17 cellular contexts compared by ENCODE assay signal in the genomic region with DNA sequence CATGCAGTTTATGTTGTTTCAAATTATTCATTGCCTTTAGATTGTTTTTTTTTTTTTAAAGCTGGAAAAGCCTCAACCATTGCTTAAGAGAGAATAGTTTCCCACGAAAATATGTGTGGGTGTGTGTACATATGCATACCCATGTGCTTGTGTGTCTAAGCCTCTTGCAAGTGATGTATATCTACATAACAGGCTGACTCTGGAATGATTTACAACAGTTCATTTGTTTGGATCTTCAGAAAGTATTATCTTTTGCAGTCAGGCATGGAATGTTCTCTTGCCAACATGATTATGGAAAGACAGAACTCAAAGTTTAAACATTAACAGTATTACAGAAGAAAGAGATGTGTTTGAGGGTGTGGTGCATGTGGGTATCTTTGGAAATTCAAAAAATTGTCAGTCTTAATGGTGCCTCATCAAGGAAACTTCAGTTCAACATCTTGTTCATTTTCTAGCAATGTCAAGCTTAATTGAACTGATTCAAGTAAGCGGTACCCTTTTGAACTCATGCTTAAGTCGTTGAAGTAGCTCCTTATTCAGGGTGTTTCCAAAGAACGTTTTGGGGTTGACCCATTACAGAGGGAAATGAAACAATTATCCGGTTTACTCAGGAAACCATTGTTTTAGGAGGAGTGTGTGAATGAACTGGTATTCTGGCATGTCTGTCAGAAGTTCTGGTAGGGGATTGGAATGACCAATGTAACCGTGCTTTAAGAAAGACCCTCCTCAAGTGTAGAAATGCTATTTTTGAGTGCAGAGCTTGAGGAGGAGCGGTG.
DNase-seq lines count a peak whose midpoint lies in the region; ATAC-seq, FAIRE-seq and TF ChIP-seq lines count a peak whose summit lies in the region.
"Had no signal": no experiment of that assay in that cellular context is flagged by ENCODE, and none has a peak within 500 bp of the region (broad histone marks: within the 10 kb centered on the region; RNA-seq: fewer than 3 reads in every experiment).

No MANE protein-coding gene starts in this region.

- no peak overlapping the region for H3K27ac ChIP-seq in K562 (ENCODE audit: extremely low read depth, low read depth, low read length)
- H3K27ac ChIP-seq: cardiac muscle cell, testis had no signal

- BruUV-seq in K562 (replicated peaks; lab: Mats Ljungman, UMichigan), result no TSS peak

- TF ChIP-seq EP300 in K562 (IDR thresholded peaks at IDR 0.05; ENCODE audit: low read length), result no peak

- H3K27ac Mint-ChIP-seq in natural killer cell, result no peak overlapping the region

- intact Hi-C loops in K562 (cut with micrococcal nuclease), result no loop called here
- intact Hi-C loops in natural killer cell (cut with micrococcal nuclease), result no loop called here

- no peaks in the 10 kb centered on the region for H3K9me3 ChIP-seq in K562 (replicated peaks; ENCODE audit: control insufficient read depth, insufficient read depth, low read depth, low read length)
- H3K9me3 ChIP-seq: esophagus squamous epithelium, testis had no signal

- WGBS in K562 (ENCODE audit: insufficient coverage, low coverage, missing lambda C conversion rate), result 0% methylated on average over 7 of the region's 7 CpGs

- no peaks in the 10 kb centered on the region for H4K20me1 ChIP-seq in K562 (replicated peaks; ENCODE audit: control insufficient read depth, insufficient read depth, low read length)

- no peaks in the 10 kb centered on the region for H3K4me1 ChIP-seq in K562 (replicated peaks in 1 of 2; ENCODE audit: control insufficient read depth in 2 of 2, insufficient read depth in 2 of 2, low read length in 2 of 2)
- H3K4me1 ChIP-seq: testis had no signal

- H3K9me1 ChIP-seq in K562 (ENCODE audit: control insufficient read depth, insufficient read depth, low read length), result no peaks in the 10 kb centered on the region

- H3K36me3 ChIP-seq in K562 (ENCODE audit: control insufficient read depth, insufficient read depth, low read length), result no peaks in the 10 kb centered on the region
- H3K36me3 ChIP-seq: cardiac muscle cell, esophagus squamous epithelium had no signal

- TF ChIP-seq POLR2A in K562 (conservative IDR thresholded peaks at IDR 0.05), result no peak

- H3K9me3 Mint-ChIP-seq in natural killer cell, result peaks cover 0 to 2% of the 10 kb centered on the region in 2 donors
- H3K9me3 Mint-ChIP-seq: nephron progenitor cell had no signal

- no peaks in the 10 kb centered on the region for H3K79me2 ChIP-seq in K562 (ENCODE audit: control insufficient read depth, insufficient read depth, low read length)

- DNase-seq in GM04504 (ENCODE audit: low read depth) (peak; percentile 74), K562 (ENCODE audit: extremely low read depth in 1 of 4, low spot score in 3 of 4) (no peak), glomerular visceral epithelial cell (ENCODE audit: extremely low spot score) (peak; percentile 69), skeletal muscle cell (ENCODE audit: low read depth) (peak; percentile 93), DMS153 (lab: John Stamatoyannopoulos, UW) (no peak), amygdala (lab: John Stamatoyannopoulos, UW) (no peak), natural killer cell (no peak), islet precursor cell (no peak)
- DNase-seq: activated CD4-positive, alpha-beta T cell treated with anti-CD3 and anti-CD28 coated beads, Interleukin-2, amount 50 U/mL, for 48 hours; esophagus squamous epithelium; left colon; NCI-H1092 treated with DMSO at 0.1 percent for 48 hours; nephron progenitor cell; stimulated activated CD4-positive, alpha-beta T cell treated with anti-CD3 and anti-CD28 coated beads, Interleukin-12 subunit alpha, Interleukin-12 subunit beta, amount 100 ng/mL, for 4 hours; testis had no signal

- no peaks in the 10 kb centered on the region for H3K4me1 Mint-ChIP-seq in natural killer cell
- H3K4me1 Mint-ChIP-seq: nephron progenitor cell had no signal

- CTCF ChIA-PET in K562 (lab: Yijun Ruan, JAX; ENCODE audit: low intra/inter-chr PET ratio), result no interaction called here

- TF ChIP-seq RAD21 in K562 (CRISPR knock-in tag; conservative IDR thresholded peaks at IDR 0.05 in 1 of 2, IDR thresholded peaks at IDR 0.05 in 1 of 2), result no peak

- no peak overlapping the region for H3K4me3 Mint-ChIP-seq in natural killer cell
- H3K4me3 Mint-ChIP-seq: nephron progenitor cell had no signal

- no peak for TF ChIP-seq CTCF in K562 (IDR thresholded peaks at IDR 0.05 in 2 of 3, conservative IDR thresholded peaks at IDR 0.05 in 1 of 3; ENCODE audit: insufficient read depth in 2 of 3, low read depth in 1 of 3, low read length in 3 of 3)
- TF ChIP-seq CTCF in natural killer cell (IDR thresholded peaks at IDR 0.05), result no peak

- FAIRE-seq in K562 (lab: Jason Lieb, UNC), result no peak
- FAIRE-seq: GM12878 had no signal

- H3K4me3 ChIP-seq in K562 (no peak overlapping the region), skeletal muscle cell (ENCODE audit: low read depth, low read length) (no peak overlapping the region)
- H3K4me3 ChIP-seq: cardiac muscle cell, esophagus squamous epithelium, GM12878, testis had no signal

- no peak for ATAC-seq in K562
- ATAC-seq in natural killer cell, result no peak
- ATAC-seq: GM12878, left colon had no signal

- no peaks in the 10 kb centered on the region for H3K36me3 Mint-ChIP-seq in natural killer cell

- H3K27me3 Mint-ChIP-seq in natural killer cell (ENCODE audit: low read depth in 2 of 2), result no peaks in the 10 kb centered on the region

- no peak overlapping the region for H3K9ac ChIP-seq in K562 (ENCODE audit: insufficient read depth in 1 of 2, low read depth in 2 of 2, low read length in 2 of 2)

- no peak overlapping the region for H2AFZ ChIP-seq in K562 (ENCODE audit: low read depth, low read length)

- in situ Hi-C loops in K562 (cut with MboI), result no loop called here

- POLR2A ChIA-PET in K562 (lab: Yijun Ruan, JAX), result no interaction called here

- no peak overlapping the region for H3K4me2 ChIP-seq in K562 (ENCODE audit: insufficient read depth, low read length)

- no peaks in the 10 kb centered on the region for H3K27me3 ChIP-seq in K562 (ENCODE audit: control insufficient read depth in 2 of 2, insufficient read depth in 2 of 2, low read length in 2 of 2)
- H3K27me3 ChIP-seq: cardiac muscle cell, esophagus squamous epithelium, testis had no signal

TF ChIP-seq in K562, 482 proteins besides CTCF, POLR2A, EP300 and RAD21:
- TF ChIP-seq HNRNPUL1 (IDR thresholded peaks at IDR 0.05; ENCODE audit: low read length), result no peak
- TF ChIP-seq, protein P1, sequence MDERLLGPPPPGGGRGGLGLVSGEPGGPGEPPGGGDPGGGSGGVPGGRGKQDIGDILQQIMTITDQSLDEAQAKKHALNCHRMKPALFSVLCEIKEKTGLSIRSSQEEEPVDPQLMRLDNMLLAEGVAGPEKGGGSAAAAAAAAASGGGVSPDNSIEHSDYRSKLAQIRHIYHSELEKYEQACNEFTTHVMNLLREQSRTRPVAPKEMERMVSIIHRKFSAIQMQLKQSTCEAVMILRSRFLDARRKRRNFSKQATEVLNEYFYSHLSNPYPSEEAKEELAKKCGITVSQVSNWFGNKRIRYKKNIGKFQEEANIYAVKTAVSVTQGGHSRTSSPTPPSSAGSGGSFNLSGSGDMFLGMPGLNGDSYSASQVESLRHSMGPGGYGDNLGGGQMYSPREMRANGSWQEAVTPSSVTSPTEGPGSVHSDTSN (CRISPR knock-in tag; IDR thresholded peaks at IDR 0.05; ENCODE audit: low read depth), result no peak
- TF ChIP-seq, protein P1 (tag; conservative IDR thresholded peaks at IDR 0.05; ENCODE audit: low read depth), result peak; percentile 29; the same call in 1 of the 2 replicates

Comparison
In these comparisons a context has a peak if more than half of its experiments do, and no peak if none do; other contexts are left out.
1. DNase-seq: peak in GM04504 (single experiment), glomerular visceral epithelial cell (single experiment) and skeletal muscle cell (single experiment); none in K562 (0 of 4), DMS153 (single experiment), amygdala (0 of 56), natural killer cell (single experiment) and islet precursor cell (single experiment).